In the genomic region with DNA sequence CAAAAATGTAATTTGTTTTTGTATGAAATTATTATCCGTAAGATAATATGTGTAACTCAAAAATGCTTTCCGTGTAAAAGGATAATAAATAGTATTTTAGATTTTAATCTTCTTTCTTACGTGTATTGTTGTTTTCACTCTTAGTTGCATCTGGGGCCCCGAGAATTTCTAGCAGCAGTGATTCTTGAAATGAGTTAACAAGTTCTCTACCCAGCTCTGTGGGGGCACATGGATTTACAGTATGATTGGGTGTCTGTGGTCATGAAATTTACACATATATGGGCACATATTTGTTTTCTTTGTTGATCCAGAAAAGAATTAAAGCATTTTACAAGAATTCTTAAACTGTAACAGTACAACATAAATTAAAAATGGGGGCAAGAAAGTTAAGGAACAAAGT, we compare ENCODE assay signal across 20 cellular contexts.
DNase-seq lines count a peak whose midpoint lies in the region; ATAC-seq, FAIRE-seq and TF ChIP-seq lines count a peak whose summit lies in the region.
"Had no signal": no experiment of that assay in that cellular context is flagged by ENCODE, and none has a peak within 500 bp of the region (broad histone marks: within the 10 kb centered on the region; RNA-seq: fewer than 3 reads in every experiment).

No MANE protein-coding gene starts in this region.

- H3F3A ChIP-seq in MM.1S (ENCODE audit: insufficient read depth, low read length) = no peaks in the 10 kb centered on the region

- H3K4me3 Mint-ChIP-seq in activated CD8-positive, alpha-beta T cell treated with anti-CD3 and anti-CD28 coated beads for 36 hours = no peak overlapping the region
- H3K4me3 Mint-ChIP-seq in activated CD8-positive, alpha-beta T cell treated with anti-CD3 and anti-CD28 coated beads, Interleukin-2, amount 10 ng/mL, durations not matched to agents 7 days and 5 days = no peak overlapping the region
- H3K4me3 Mint-ChIP-seq: CD8-positive, alpha-beta T cell; stimulated activated memory B cell treated with anti-CD40 and anti-IgM and Interleukin-4, amounts not matched to agents 10 μg/mL and 1 μg/mL and 100 μg/mL, for 72 hours; WTC11 had no signal

- H3K36me3 ChIP-seq in GM12878 (ENCODE audit: control insufficient read depth in 2 of 2, insufficient read depth in 2 of 2, low read length in 1 of 2) (peaks cover 6 to 14% of the 10 kb centered on the region in 2 experiments; a peak in 3 of 4 replicates), MM.1S (replicated peaks; ENCODE audit: insufficient read depth, low read length) (peaks cover 15% of the 10 kb centered on the region; the same call in 1 of the 2 replicates), gastroesophageal sphincter (peaks cover 0 to 68% of the 10 kb centered on the region in 2 donors)
- H3K36me3 ChIP-seq: uterus had no signal

- no peak overlapping the region for H3K9ac ChIP-seq in GM12878 (ENCODE audit: control insufficient read depth, insufficient read depth, low read length)
- H3K9ac ChIP-seq in MM.1S (ENCODE audit: low read length) = no peak overlapping the region

- POLR2A ChIA-PET in activated CD8-positive, alpha-beta T cell treated with anti-CD3 and anti-CD28 coated beads for 36 hours (lab: Charles Lee) = no interaction called here
- POLR2A ChIA-PET in activated CD8-positive, alpha-beta T cell treated with anti-CD3 and anti-CD28 coated beads, Interleukin-2, amount 10 ng/mL, durations not matched to agents 7 days and 5 days (lab: Charles Lee) = no interaction called here
- POLR2A ChIA-PET in GM12878 (lab: Charles Lee) = interaction anchor here (0.6 kb wide), 1 partner anchor 216 kb away, joined by 3 read pairs; no protein-coding TSS in a partner anchor

- ATAC-seq in activated CD8-positive, alpha-beta T cell treated with anti-CD3 and anti-CD28 coated beads for 36 hours = no peak
- no peak for ATAC-seq in activated CD8-positive, alpha-beta T cell treated with anti-CD3 and anti-CD28 coated beads, Interleukin-2, amount 10 ng/mL, durations not matched to agents 7 days and 5 days
- peak; percentile 85 for ATAC-seq in GM18502 (IDR thresholded peaks at IDR 0.05; ENCODE audit: poor library complexity, unreplicated experiment)
- peak; percentile 79 for ATAC-seq in HG02938 (IDR thresholded peaks at IDR 0.05; ENCODE audit: unreplicated experiment)
- peak; percentile 56 for ATAC-seq in GM12878
- no peak for ATAC-seq in gastroesophageal sphincter
- ATAC-seq: CD8-positive, alpha-beta T cell; lower lobe of right lung; stimulated activated memory B cell treated with anti-CD40 and anti-IgM and Interleukin-4, amounts not matched to agents 10 μg/mL and 1 μg/mL and 100 μg/mL, for 72 hours; WTC11 had no signal

- no peaks in the 10 kb centered on the region for H3K9me2 ChIP-seq in MM.1S (replicated peaks; ENCODE audit: insufficient read depth, low read length)

- peak; percentile 43 for DNase-seq in activated CD8-positive, alpha-beta T cell treated with anti-CD3 and anti-CD28 coated beads for 36 hours
- DNase-seq in activated CD8-positive, alpha-beta T cell treated with anti-CD3 and anti-CD28 coated beads, Interleukin-2, amount 10 ng/mL, durations not matched to agents 7 days and 5 days = no peak
- DNase-seq in GM12878 (ENCODE audit: low read depth, low spot score) = no peak
- DNase-seq in MM.1S = no peak
- DNase-seq in NCI-H226 = no peak
- DNase-seq: activated gamma-delta T cell; CD8-positive, alpha-beta T cell; effector CD8-positive, alpha-beta T cell; lower lobe of right lung; NCI-H2029 treated with DMSO at 0.1 percent for 48 hours; NCI-H748 treated with DMSO at 0.1 percent for 48 hours; uterus had no signal

- TF ChIP-seq RAD21 in GM12878 (IDR thresholded peaks at IDR 0.05; ENCODE audit: insufficient read depth, low read depth, low read length) = no peak

- peak overlapping the region; percentile 69 for H3K27ac Mint-ChIP-seq in activated CD8-positive, alpha-beta T cell treated with anti-CD3 and anti-CD28 coated beads for 36 hours
- no peak overlapping the region for H3K27ac Mint-ChIP-seq in activated CD8-positive, alpha-beta T cell treated with anti-CD3 and anti-CD28 coated beads, Interleukin-2, amount 10 ng/mL, durations not matched to agents 7 days and 5 days
- H3K27ac Mint-ChIP-seq: CD8-positive, alpha-beta T cell; stimulated activated memory B cell treated with anti-CD40 and anti-IgM and Interleukin-4, amounts not matched to agents 10 μg/mL and 1 μg/mL and 100 μg/mL, for 72 hours; WTC11 had no signal

- H3K9me3 Mint-ChIP-seq in activated CD8-positive, alpha-beta T cell treated with anti-CD3 and anti-CD28 coated beads for 36 hours = no peaks in the 10 kb centered on the region
- no peaks in the 10 kb centered on the region for H3K9me3 Mint-ChIP-seq in activated CD8-positive, alpha-beta T cell treated with anti-CD3 and anti-CD28 coated beads, Interleukin-2, amount 10 ng/mL, durations not matched to agents 7 days and 5 days (ENCODE audit: insufficient read depth)
- H3K9me3 Mint-ChIP-seq: CD8-positive, alpha-beta T cell; stimulated activated memory B cell treated with anti-CD40 and anti-IgM and Interleukin-4, amounts not matched to agents 10 μg/mL and 1 μg/mL and 100 μg/mL, for 72 hours; WTC11 had no signal

- FAIRE-seq in GM12878 (lab: Jason Lieb, UNC) = no peak
- FAIRE-seq: H54, RCC 7860 had no signal

- H4K20me1 ChIP-seq in GM12878 (ENCODE audit: control insufficient read depth, insufficient read depth) (no peaks in the 10 kb centered on the region), MM.1S (ENCODE audit: insufficient read depth, low read length) (no peaks in the 10 kb centered on the region)

- H3K9me3 ChIP-seq in GM12878 (replicated peaks; ENCODE audit: control insufficient read depth, insufficient read depth, low read length) = no peaks in the 10 kb centered on the region
- no peaks in the 10 kb centered on the region for H3K9me3 ChIP-seq in MM.1S (replicated peaks; ENCODE audit: insufficient read depth, low read length)
- H3K9me3 ChIP-seq in gastroesophageal sphincter = no peaks in the 10 kb centered on the region
- H3K9me3 ChIP-seq: breast epithelium, lower lobe of right lung, uterus had no signal

- H3K4me1 Mint-ChIP-seq in activated CD8-positive, alpha-beta T cell treated with anti-CD3 and anti-CD28 coated beads for 36 hours (ENCODE audit: low read depth) = peaks cover 25% of the 10 kb centered on the region
- H3K4me1 Mint-ChIP-seq in activated CD8-positive, alpha-beta T cell treated with anti-CD3 and anti-CD28 coated beads, Interleukin-2, amount 10 ng/mL, durations not matched to agents 7 days and 5 days (ENCODE audit: low read depth) = no peaks in the 10 kb centered on the region
- H3K4me1 Mint-ChIP-seq: WTC11 had no signal

- CTCF ChIA-PET in activated CD8-positive, alpha-beta T cell treated with anti-CD3 and anti-CD28 coated beads for 36 hours (lab: Charles Lee) = interaction anchor here (2.0 kb wide), 1 partner anchor 12 kb away, joined by 11 read pairs; no protein-coding TSS in a partner anchor
- CTCF ChIA-PET in activated CD8-positive, alpha-beta T cell treated with anti-CD3 and anti-CD28 coated beads, Interleukin-2, amount 10 ng/mL, durations not matched to agents 7 days and 5 days (lab: Charles Lee) = no interaction called here
- CTCF ChIA-PET in GM12878 (lab: Yijun Ruan, JAX) = no interaction called here

- no peaks in the 10 kb centered on the region for H3K27me3 Mint-ChIP-seq in activated CD8-positive, alpha-beta T cell treated with anti-CD3 and anti-CD28 coated beads for 36 hours
- no peaks in the 10 kb centered on the region for H3K27me3 Mint-ChIP-seq in activated CD8-positive, alpha-beta T cell treated with anti-CD3 and anti-CD28 coated beads, Interleukin-2, amount 10 ng/mL, durations not matched to agents 7 days and 5 days (ENCODE audit: low read depth)
- H3K27me3 Mint-ChIP-seq: stimulated activated memory B cell treated with anti-CD40 and anti-IgM and Interleukin-4, amounts not matched to agents 10 μg/mL and 1 μg/mL and 100 μg/mL, for 72 hours had no signal

- SMC1A ChIA-PET in GM12878 (lab: Charles Lee; ENCODE audit: uncharacterized antibody, unreplicated experiment) = interaction anchor here (1.6 to 3.1 kb wide), 2 partner anchors 10 to 21 kb away, joined by 4 to 12 read pairs; no protein-coding TSS in a partner anchor

- intact Hi-C loops in activated CD8-positive, alpha-beta T cell treated with anti-CD3 and anti-CD28 coated beads for 36 hours (cut with micrococcal nuclease) = no loop called here
- intact Hi-C loops in GM12878 (cut with micrococcal nuclease; ENCODE audit: unreplicated experiment) = no loop called here

- H3K4me3 ChIP-seq in GM12878 (no peak overlapping the region), MM.1S (ENCODE audit: low read length) (no peak overlapping the region), gastroesophageal sphincter (no peak overlapping the region)
- H3K4me3 ChIP-seq: breast epithelium, lower lobe of right lung, uterus had no signal

- RAD21 ChIA-PET in GM12878 (lab: Charles Lee; ENCODE audit: unreplicated experiment) = no interaction called here

- no TSS peak for BruUV-seq in GM12878 (replicated peaks; lab: Mats Ljungman, UMichigan)

- WGBS in GM12878 (ENCODE audit: insufficient coverage, insufficient replicate concordance, low lambda C conversion rate, missing lambda C conversion rate) = 3% methylated on average over 4 of the region's 4 CpGs
- WGBS in gastroesophageal sphincter (ENCODE audit: low coverage in 1 of 2), 2 donors = 86 to 90% methylated on average over 4 of the region's 4 CpGs

- H3K27ac ChIP-seq in GM12878 (ENCODE audit: control insufficient read depth, insufficient read depth) (peak overlapping the region; percentile 57; the same call in 1 of the 2 replicates), MM.1S (ENCODE audit: low read length) (no peak overlapping the region), gastroesophageal sphincter (no peak overlapping the region)
- H3K27ac ChIP-seq: breast epithelium, lower lobe of right lung, uterus had no signal

- TF ChIP-seq CTCF in activated CD8-positive, alpha-beta T cell treated with anti-CD3 and anti-CD28 coated beads for 36 hours (IDR thresholded peaks at IDR 0.05) = no peak
- TF ChIP-seq CTCF in GM12878 (IDR thresholded peaks at IDR 0.05 in 2 of 3, conservative IDR thresholded peaks at IDR 0.05 in 1 of 3; ENCODE audit: control insufficient read depth in 2 of 3, extremely low read depth in 1 of 3, insufficient read depth in 1 of 3, low read depth in 3 of 3, low read length in 3 of 3) (no peak), MM.1S (IDR thresholded peaks at IDR 0.05; ENCODE audit: low read length) (no peak), gastroesophageal sphincter (IDR thresholded peaks at IDR 0.05) (no peak)

- in situ Hi-C loops in GM12878 (cut with MboI) = no loop called here

- H3K4me2 ChIP-seq in GM12878 (ENCODE audit: control insufficient read depth, insufficient read depth) (peak overlapping the region; percentile 26; the same call in 1 of the 2 replicates), MM.1S (ENCODE audit: low read depth, low read length) (no peak overlapping the region)

- no peaks in the 10 kb centered on the region for H3K27me3 ChIP-seq in GM12878 (replicated peaks in 1 of 2; ENCODE audit: control insufficient read depth in 2 of 2, insufficient read depth in 2 of 2, low read length in 1 of 2)
- H3K27me3 ChIP-seq in MM.1S (replicated peaks; ENCODE audit: insufficient read depth, low read length) = no peaks in the 10 kb centered on the region
- no peaks in the 10 kb centered on the region for H3K27me3 ChIP-seq in gastroesophageal sphincter
- H3K27me3 ChIP-seq: breast epithelium, uterus had no signal

- no peaks in the 10 kb centered on the region for H3K79me2 ChIP-seq in GM12878 (ENCODE audit: control insufficient read depth, insufficient read depth, low read length)
- no peaks in the 10 kb centered on the region for H3K79me2 ChIP-seq in MM.1S (ENCODE audit: low read length)

- TF ChIP-seq POLR2A in GM12878 (IDR thresholded peaks at IDR 0.05; ENCODE audit: low read depth, low read length) (no peak), gastroesophageal sphincter (IDR thresholded peaks at IDR 0.05) (no peak)

- peaks cover 55% of the 10 kb centered on the region for H3K36me3 Mint-ChIP-seq in activated CD8-positive, alpha-beta T cell treated with anti-CD3 and anti-CD28 coated beads for 36 hours (ENCODE audit: low read depth)
- peaks cover 63% of the 10 kb centered on the region for H3K36me3 Mint-ChIP-seq in activated CD8-positive, alpha-beta T cell treated with anti-CD3 and anti-CD28 coated beads, Interleukin-2, amount 10 ng/mL, durations not matched to agents 7 days and 5 days (ENCODE audit: low read depth)

- H2AFZ ChIP-seq in GM12878 (ENCODE audit: control insufficient read depth, low read depth, low read length) (no peak overlapping the region), MM.1S (ENCODE audit: low read length) (no peak overlapping the region)

- peaks cover 5% of the 10 kb centered on the region; the same call in 1 of the 2 replicates for H3K4me1 ChIP-seq in GM12878 (ENCODE audit: control insufficient read depth, insufficient read depth, low read length)
- H3K4me1 ChIP-seq in MM.1S (ENCODE audit: low read length) = no peaks in the 10 kb centered on the region
- peaks cover 5 to 33% (median 5%) of the 10 kb centered on the region in 3 donors for H3K4me1 ChIP-seq in gastroesophageal sphincter
- H3K4me1 ChIP-seq: breast epithelium had no signal

- no peak for TF ChIP-seq EP300 in GM12878 (IDR thresholded peaks at IDR 0.05; ENCODE audit: borderline replicate concordance in 1 of 2, control insufficient read depth in 1 of 2, low read depth in 2 of 2, low read length in 2 of 2)
- TF ChIP-seq EP300 in gastroesophageal sphincter (IDR thresholded peaks at IDR 0.05) = no peak

Comparison
In these comparisons a context has a peak if more than half of its experiments do, and no peak if none do; other contexts are left out.
1. ATAC-seq: peak in GM18502 (single experiment), HG02938 (single experiment) and GM12878 (single experiment); none in activated CD8-positive, alpha-beta T cell treated with anti-CD3 and anti-CD28 coated beads for 36 hours (single experiment), activated CD8-positive, alpha-beta T cell treated with anti-CD3 and anti-CD28 coated beads, Interleukin-2, amount 10 ng/mL, durations not matched to agents 7 days and 5 days (single experiment) and gastroesophageal sphincter (single experiment).